Comparison of ENCODE assay signal across 8 cellular contexts in the genomic region with DNA sequence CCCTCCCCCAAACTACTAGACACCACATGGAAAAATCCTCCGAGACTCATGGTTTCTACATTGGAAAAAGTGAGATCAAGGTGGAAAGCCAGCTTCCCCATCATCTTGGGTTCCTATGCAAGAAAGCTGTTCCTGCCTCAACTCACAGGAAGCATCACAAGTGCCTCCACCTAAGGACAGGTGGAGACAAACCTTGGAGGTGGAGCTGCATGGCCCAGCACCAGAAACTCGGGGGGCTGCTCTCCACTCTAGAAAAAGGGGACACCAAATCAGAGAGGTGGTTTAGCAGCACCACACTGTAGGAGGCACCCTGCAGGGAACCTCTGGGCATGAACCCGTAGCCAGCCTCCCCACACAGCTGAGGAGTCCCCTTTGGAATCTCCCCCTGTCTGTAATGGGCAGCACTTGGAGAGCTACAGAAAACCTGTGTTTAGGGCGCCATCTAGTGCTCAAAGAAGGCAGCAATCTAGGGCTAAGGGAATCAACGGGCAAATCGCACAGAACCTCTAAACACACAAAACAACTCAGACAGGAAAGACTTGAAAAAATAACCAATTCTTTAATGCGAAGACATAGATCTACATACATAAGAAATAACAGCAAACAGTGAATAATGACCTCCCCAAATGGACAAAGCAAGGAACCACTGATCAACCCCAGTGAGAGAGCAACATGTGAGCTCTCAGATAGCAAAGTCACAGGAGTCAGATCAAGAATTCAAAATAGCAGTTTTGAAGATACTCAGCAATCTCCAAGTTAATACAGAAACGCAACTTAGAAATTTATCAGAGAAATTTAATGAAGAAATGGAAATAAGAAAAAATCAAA. TPM values are rescaled to one million over a fixed set of nuclear protein-coding genes. Genes with fewer than 3 reads are reported as not detected.
DNase-seq lines count a peak whose midpoint lies in the region; ATAC-seq and TF ChIP-seq lines count a peak whose summit lies in the region.

No MANE protein-coding gene starts in this region.

- no peak overlapping the region for H3K18ac ChIP-seq in IMR-90 (ENCODE audit: low read depth, low read length)

- H2AFZ ChIP-seq in IMR-90 (replicated peaks; ENCODE audit: low read length, poor library complexity), result no peak overlapping the region

- no peak overlapping the region for H2BK120ac ChIP-seq in IMR-90 (ENCODE audit: low read depth, low read length)

- H3K4ac ChIP-seq in IMR-90 (ENCODE audit: low read depth, low read length), result no peak overlapping the region

- H3K23ac ChIP-seq in IMR-90 (ENCODE audit: low read depth, low read length), result no peak overlapping the region

- no peak overlapping the region for H3K27ac Mint-ChIP-seq in CD4-positive, alpha-beta memory T cell
- H3K27ac Mint-ChIP-seq in progenitor cell of endocrine pancreas, result no peak overlapping the region

- H4K91ac ChIP-seq in IMR-90 (ENCODE audit: insufficient read depth, low read depth, low read length), result no peak overlapping the region

- H3K56ac ChIP-seq in IMR-90 (ENCODE audit: extremely low read depth, insufficient read depth, low read length), result no peak overlapping the region

- ATAC-seq in GM19328 (IDR thresholded peaks at IDR 0.05; ENCODE audit: unreplicated experiment), result peak; percentile 77
- ATAC-seq in IMR-90 (ENCODE audit: low read depth), result peak; percentile 83
- no peak for ATAC-seq in HG03457 (IDR thresholded peaks at IDR 0.05; ENCODE audit: unreplicated experiment)

- no TSS peak for BruUV-seq in IMR-90 (replicated peaks; lab: Mats Ljungman, UMichigan)

- no peak overlapping the region for H3K4me3 Mint-ChIP-seq in CD4-positive, alpha-beta memory T cell
- H3K4me3 Mint-ChIP-seq in progenitor cell of endocrine pancreas (ENCODE audit: low read depth), result no peak overlapping the region

- peak; percentile 60 for TF ChIP-seq RAD21 in IMR-90 (IDR thresholded peaks at IDR 0.05; ENCODE audit: low read length)

- no peaks in the 10 kb centered on the region for H3K79me1 ChIP-seq in IMR-90 (ENCODE audit: low read depth in 1 of 2, low read length in 2 of 2)

- H3K36me3 ChIP-seq in CD4-positive, alpha-beta memory T cell (ENCODE audit: insufficient read depth, low read length), result no peaks in the 10 kb centered on the region
- no peaks in the 10 kb centered on the region for H3K36me3 ChIP-seq in IMR-90 (ENCODE audit: control insufficient read depth, insufficient read depth, low read length)
- H3K36me3 ChIP-seq in SJCRH30, result no peaks in the 10 kb centered on the region

- H3K27me3 Mint-ChIP-seq in CD4-positive, alpha-beta memory T cell, result no peaks in the 10 kb centered on the region
- no peaks in the 10 kb centered on the region for H3K27me3 Mint-ChIP-seq in progenitor cell of endocrine pancreas

- POLR2A ChIA-PET in CD4-positive, alpha-beta memory T cell (lab: Charles Lee; ENCODE audit: partially characterized antibody), result no interaction called here
- POLR2A ChIA-PET in IMR-90 (lab: Charles Lee; ENCODE audit: unreplicated experiment), result interaction anchor here (0.6 kb wide), 1 partner anchor 13 kb away, joined by 6 read pairs; no protein-coding TSS in a partner anchor

- H2BK15ac ChIP-seq in IMR-90 (ENCODE audit: low read depth, low read length), result no peak overlapping the region

- TF ChIP-seq POLR2A in IMR-90 (IDR thresholded peaks at IDR 0.05; ENCODE audit: low read depth, low read length), result no peak

- H4K8ac ChIP-seq in IMR-90 (ENCODE audit: low read depth in 2 of 2, low read length in 2 of 2), result no peak overlapping the region

- no CpG with 5 or more reads among the region's 8 CpGs for WGBS in IMR-90 (ENCODE audit: extremely low coverage in 2 of 2, insufficient read length in 1 of 2), 2 experiments

- no peak overlapping the region for H4K5ac ChIP-seq in IMR-90 (ENCODE audit: low read depth, low read length)

- H2AK5ac ChIP-seq in IMR-90 (ENCODE audit: low read depth, low read length), result no peak overlapping the region

- H3K4me1 Mint-ChIP-seq in CD4-positive, alpha-beta memory T cell, result peaks cover 3 to 7% (median 5%) of the 10 kb centered on the region in 4 donors
- H3K4me1 Mint-ChIP-seq in progenitor cell of endocrine pancreas (ENCODE audit: low read depth), result peaks cover 3% of the 10 kb centered on the region

- no peak overlapping the region for H3K9ac ChIP-seq in IMR-90 (ENCODE audit: low read depth, low read length)

- H2BK5ac ChIP-seq in IMR-90 (ENCODE audit: low read depth, low read length, poor library complexity, severe bottlenecking), result no peak overlapping the region

- CTCF ChIA-PET in CD4-positive, alpha-beta memory T cell (lab: Charles Lee; ENCODE audit: partially characterized antibody), result interaction anchor here (0.6 to 3.0 kb wide), 14 partner anchors 9 to 340 kb away, joined by 3 to 20 read pairs (median 4); a partner anchor contains a TSS
- CTCF ChIA-PET in IMR-90 (lab: Yijun Ruan, JAX), result interaction anchor here (0.6 to 1.7 kb wide), 6 partner anchors 9 to 1093 kb away, joined by 3 to 7 read pairs (median 3); no protein-coding TSS in a partner anchor

- H3K27me3 ChIP-seq in CD4-positive, alpha-beta memory T cell (ENCODE audit: insufficient read depth, low read length), result no peaks in the 10 kb centered on the region
- H3K27me3 ChIP-seq in IMR-90 (ENCODE audit: control insufficient read depth, insufficient read depth, low read length) (no peaks in the 10 kb centered on the region), SJCRH30 (no peaks in the 10 kb centered on the region)

- no peaks in the 10 kb centered on the region for H4K20me1 ChIP-seq in IMR-90 (ENCODE audit: insufficient read depth, low read length)

- dilution Hi-C loops in IMR-90 (cut with HindIII; ENCODE audit: low sequenced_read_pairs, unreplicated experiment), result no loop called here

- DNase-seq in CD4-positive, alpha-beta memory T cell, result peak; percentile 38 to 52 (median 44)
- DNase-seq in IMR-90, result peak; percentile 59
- peak; percentile 66 to 87 for DNase-seq in SJCRH30
- peak; percentile 43 for DNase-seq in activated naive CD4-positive, alpha-beta T cell treated with Interleukin-2 at 50 U/mL for 16 hours
- peak; percentile 46 for DNase-seq in globus pallidus (ENCODE audit: low spot score)
- DNase-seq in progenitor cell of endocrine pancreas (ENCODE audit: low spot score, unreplicated experiment), result peak; percentile 38

- H3K36me3 Mint-ChIP-seq in CD4-positive, alpha-beta memory T cell, result peaks cover 0 to 2% of the 10 kb centered on the region in 2 donors
- H3K36me3 Mint-ChIP-seq in progenitor cell of endocrine pancreas (ENCODE audit: insufficient read depth), result peaks cover 5% of the 10 kb centered on the region

- intact Hi-C loops in CD4-positive, alpha-beta memory T cell (cut with micrococcal nuclease), result no loop called here
- intact Hi-C loops in IMR-90 (cut with micrococcal nuclease), result loop anchor here (1.0 to 10.0 kb wide), 4 partner anchors 179 to 1369 kb away; no protein-coding TSS in a partner anchor

- H2AK9ac ChIP-seq in IMR-90 (replicated peaks; ENCODE audit: low read depth, low read length, poor library complexity), result no peak overlapping the region

- no peak overlapping the region for H2BK20ac ChIP-seq in IMR-90 (ENCODE audit: low read depth, low read length)

- no peaks in the 10 kb centered on the region for H3K9me1 ChIP-seq in IMR-90 (ENCODE audit: insufficient read depth, low read length)

- H3K27ac ChIP-seq in CD4-positive, alpha-beta memory T cell (ENCODE audit: low read depth, low read length), result no peak overlapping the region
- H3K27ac ChIP-seq in IMR-90 (ENCODE audit: insufficient read depth, low read length) (no peak overlapping the region), SJCRH30 (no peak overlapping the region)

- H3K9me3 Mint-ChIP-seq in CD4-positive, alpha-beta memory T cell, result no peaks in the 10 kb centered on the region
- H3K9me3 Mint-ChIP-seq in progenitor cell of endocrine pancreas (ENCODE audit: low read depth), result peaks cover 36% of the 10 kb centered on the region

- in situ Hi-C loops in IMR-90 (cut with MboI; ENCODE audit: low sequenced_read_pairs), result no loop called here

- no peak overlapping the region for H3K4me2 ChIP-seq in IMR-90 (ENCODE audit: low read depth, low read length)

- no peaks in the 10 kb centered on the region for H3K9me3 ChIP-seq in CD4-positive, alpha-beta memory T cell (ENCODE audit: control insufficient read depth in 1 of 2, low read length in 2 of 2)
- H3K9me3 ChIP-seq in IMR-90 (ENCODE audit: control insufficient read depth, insufficient read depth, low read length) (no peaks in the 10 kb centered on the region), SJCRH30 (replicated peaks) (no peaks in the 10 kb centered on the region)

- H3K14ac ChIP-seq in IMR-90 (replicated peaks; ENCODE audit: low read depth, low read length), result no peak overlapping the region

- no peak overlapping the region for H3K4me3 ChIP-seq in CD4-positive, alpha-beta memory T cell (ENCODE audit: low read length in 2 of 2)
- H3K4me3 ChIP-seq in IMR-90 (ENCODE audit: insufficient read depth, low read depth, low read length) (no peak overlapping the region), SJCRH30 (no peak overlapping the region)

- H3K4me1 ChIP-seq in CD4-positive, alpha-beta memory T cell (ENCODE audit: insufficient read depth, low read length), result no peaks in the 10 kb centered on the region
- H3K4me1 ChIP-seq in IMR-90 (ENCODE audit: control insufficient read depth, insufficient read depth, low read length), result no peaks in the 10 kb centered on the region
- no peaks in the 10 kb centered on the region for H3K4me1 ChIP-seq in SJCRH30

- TF ChIP-seq CTCF in IMR-90 (conservative IDR thresholded peaks at IDR 0.05; ENCODE audit: low read depth, low read length) (peak; percentile 75), progenitor cell of endocrine pancreas (IDR thresholded peaks at IDR 0.05; ENCODE audit: unreplicated experiment) (peak; percentile 64)

TF ChIP-seq in IMR-90, 13 proteins besides CTCF, POLR2A, EP300 and RAD21:
- TF ChIP-seq RCOR1 (IDR thresholded peaks at IDR 0.05; ENCODE audit: insufficient replicate concordance, low read length) (no peak), SMC3 (IDR thresholded peaks at IDR 0.05; ENCODE audit: low read depth, low read length) (peak; percentile 44)
TF ChIP-seq in IMR-90: peak in this region for 1.

RNA-seq across cellular contexts. Expression of a gene that starts 37.0 kb away (rescaled TPM):
- total RNA-seq in CD4-positive, alpha-beta memory T cell, result 10 to 100 TPM; 33.5 to 34.6 TPM
- 10 to 100 TPM in 1 of 2 donors, 1 to 10 TPM in 1; 9.5 to 19.7 TPM for polyA plus RNA-seq in CD4-positive, alpha-beta memory T cell
- total RNA-seq in IMR-90 (2012; rRNA removed), result 16.3 and 20.8 TPM in 2 replicates
- polyA plus RNA-seq in IMR-90 (2012; rRNA removed), result 2.0 and 3.3 TPM in 2 replicates
- 0.35 and 0.53 TPM in 2 replicates for polyA plus RNA-seq in IMR-90 (2012; cell fraction: cytosol; rRNA removed)
- 0.16 and 1.8 TPM in 2 replicates for polyA plus RNA-seq in IMR-90 (2012; cell fraction: nucleus; rRNA removed; ENCODE audit: low replicate concordance)
- 63.9 and 70.5 TPM in 2 replicates for total RNA-seq in SJCRH30 (2014; rRNA removed; shearing (Covaris generic))
- 40.4 and 41.3 TPM in 2 replicates for total RNA-seq in progenitor cell of endocrine pancreas

RNA-seq across cellular contexts. Expression of a gene that starts 55.2 kb away (rescaled TPM):
- total RNA-seq in CD4-positive, alpha-beta memory T cell, result not detected
- polyA plus RNA-seq in CD4-positive, alpha-beta memory T cell, result under 1 TPM in 1 of 2 donors, not detected in 1; 0.16 TPM
- total RNA-seq in IMR-90 (2012; rRNA removed) (not detected in 2 replicates), progenitor cell of endocrine pancreas (not detected in 2 replicates)
- not detected in 2 replicates for polyA plus RNA-seq in IMR-90 (2012; rRNA removed)
- polyA plus RNA-seq in IMR-90 (2012; cell fraction: cytosol; rRNA removed), result not detected in 2 replicates
- polyA plus RNA-seq in IMR-90 (2012; cell fraction: nucleus; rRNA removed; ENCODE audit: low replicate concordance), result not detected in 2 replicates
- not detected in 2 replicates for total RNA-seq in SJCRH30 (2014; rRNA removed; shearing (Covaris generic))
